8 cellular contexts compared by ENCODE assay signal in genomic region chr10:119653209-119653608, GRCh38. TPM values are rescaled to one million over a fixed set of nuclear protein-coding genes. Genes with fewer than 3 reads are reported as not detected.
DNase-seq lines count a peak whose midpoint lies in the region; ATAC-seq, FAIRE-seq and TF ChIP-seq lines count a peak whose summit lies in the region.

No MANE protein-coding gene starts in this region.

- no peaks in the 10 kb centered on the region for H3K79me2 ChIP-seq in GM12878 (ENCODE audit: control insufficient read depth, insufficient read depth, low read length)

- 78% methylated on average over 1 of the region's 1 CpG for whole genome bisulfite sequencing in GM12878 (ENCODE audit: insufficient coverage, insufficient replicate concordance, low lambda C conversion rate, missing lambda C conversion rate)

- H3K9me3 ChIP-seq in cardiac muscle cell (ENCODE audit: low read depth) (no peaks in the 10 kb centered on the region), GM12878 (replicated peaks; ENCODE audit: control insufficient read depth, insufficient read depth, low read length) (no peaks in the 10 kb centered on the region), left lung (no peaks in the 10 kb centered on the region)

- no peak for TF ChIP-seq CTCF in cardiac muscle cell (IDR thresholded peaks at IDR 0.05; ENCODE audit: low read depth, low read length)
- no peak for TF ChIP-seq CTCF in GM12878 (IDR thresholded peaks at IDR 0.05 in 2 of 3, conservative IDR thresholded peaks at IDR 0.05 in 1 of 3; ENCODE audit: control insufficient read depth in 2 of 3, extremely low read depth in 1 of 3, insufficient read depth in 1 of 3, low read depth in 3 of 3, low read length in 3 of 3)
- TF ChIP-seq CTCF in left lung (IDR thresholded peaks at IDR 0.05) = no peak
- no peak for TF ChIP-seq CTCF in type B pancreatic cell (conservative IDR thresholded peaks at IDR 0.05)

- no peaks in the 10 kb centered on the region for H3K27me3 ChIP-seq in cardiac muscle cell
- no peaks in the 10 kb centered on the region for H3K27me3 ChIP-seq in GM12878 (replicated peaks in 1 of 2; ENCODE audit: control insufficient read depth in 2 of 2, insufficient read depth in 2 of 2, low read length in 1 of 2)
- H3K27me3 ChIP-seq in left lung = peaks cover 0 to 19% of the 10 kb centered on the region in 2 donors

- no peak for TF ChIP-seq EP300 in GM12878 (IDR thresholded peaks at IDR 0.05; ENCODE audit: borderline replicate concordance in 1 of 2, control insufficient read depth in 1 of 2, low read depth in 2 of 2, low read length in 2 of 2)

- in situ Hi-C loops in GM12878 (cut with MboI) = no loop called here

- H3K9me3 Mint-ChIP-seq in type B pancreatic cell = no peaks in the 10 kb centered on the region

- H3K4me1 ChIP-seq in cardiac muscle cell (ENCODE audit: low read depth) (peaks cover 33% of the 10 kb centered on the region), GM12878 (ENCODE audit: control insufficient read depth, insufficient read depth, low read length) (no peaks in the 10 kb centered on the region), left lung (peaks cover 40 to 61% of the 10 kb centered on the region in 2 donors)

- no peaks in the 10 kb centered on the region for H4K20me1 ChIP-seq in GM12878 (ENCODE audit: control insufficient read depth, insufficient read depth)

- RAD21 ChIA-PET in GM12878 (lab: Charles Lee; ENCODE audit: unreplicated experiment) = no interaction called here

- H3K27ac Mint-ChIP-seq in type B pancreatic cell = peak overlapping the region; percentile 86

- H2AFZ ChIP-seq in GM12878 (ENCODE audit: control insufficient read depth, low read depth, low read length) = no peak overlapping the region

- POLR2A ChIA-PET in GM12878 (lab: Charles Lee) = interaction anchor here (1.4 to 1.6 kb wide), 3 partner anchors 9 to 268 kb away, joined by 3 to 4 read pairs (median 3); no protein-coding TSS in a partner anchor

- TF ChIP-seq POLR2A in GM12878 (IDR thresholded peaks at IDR 0.05; ENCODE audit: low read depth, low read length) = no peak

- H3K4me3 ChIP-seq in cardiac muscle cell = peak overlapping the region; percentile 92
- H3K4me3 ChIP-seq in GM12878 = no peak overlapping the region
- H3K4me3 ChIP-seq in left lung = peak overlapping the region; percentile 83 to 84

- H3K4me3 Mint-ChIP-seq in type B pancreatic cell = peak overlapping the region; percentile 90

- CTCF ChIA-PET in GM12878 (lab: Yijun Ruan, JAX) = interaction anchor here (0.7 to 2.1 kb wide), 10 partner anchors 9 to 454 kb away, joined by 3 to 9 read pairs (median 3); no protein-coding TSS in a partner anchor

- TF ChIP-seq RAD21 in GM12878 (IDR thresholded peaks at IDR 0.05; ENCODE audit: insufficient read depth, low read depth, low read length) = no peak

- peaks cover 40% of the 10 kb centered on the region for H3K4me1 Mint-ChIP-seq in type B pancreatic cell (ENCODE audit: unreplicated experiment)

- peaks cover 3% of the 10 kb centered on the region for H3K36me3 Mint-ChIP-seq in type B pancreatic cell

- no peak for DNase-seq in cardiac muscle cell (ENCODE audit: low read depth in 1 of 2, low spot score in 1 of 2)
- DNase-seq in cardiac septum (ENCODE audit: low spot score) = no peak
- DNase-seq in GM12878 (ENCODE audit: low read depth, low spot score) = no peak
- no peak for DNase-seq in left lung
- no peak for DNase-seq in type B pancreatic cell (ENCODE audit: extremely low spot score, unreplicated experiment)

- no peaks in the 10 kb centered on the region for H3K27me3 Mint-ChIP-seq in type B pancreatic cell

- H3K36me3 ChIP-seq in cardiac muscle cell (no peaks in the 10 kb centered on the region), GM12878 (ENCODE audit: control insufficient read depth in 2 of 2, insufficient read depth in 2 of 2, low read length in 1 of 2) (no peaks in the 10 kb centered on the region), left lung (peaks cover 0 to 11% of the 10 kb centered on the region in 2 donors)

- no peak overlapping the region for H3K27ac ChIP-seq in cardiac muscle cell
- H3K27ac ChIP-seq in GM12878 (ENCODE audit: control insufficient read depth, insufficient read depth) = no peak overlapping the region
- peak overlapping the region; percentile 92 to 99 for H3K27ac ChIP-seq in left lung

- H3K4me2 ChIP-seq in GM12878 (ENCODE audit: control insufficient read depth, insufficient read depth) = no peak overlapping the region

- SMC1A ChIA-PET in GM12878 (lab: Charles Lee; ENCODE audit: uncharacterized antibody, unreplicated experiment) = interaction anchor here (1.0 to 1.6 kb wide), 3 partner anchors 113 to 207 kb away, joined by 3 to 5 read pairs (median 3); no protein-coding TSS in a partner anchor

- H3K9ac ChIP-seq in GM12878 (ENCODE audit: control insufficient read depth, insufficient read depth, low read length) = no peak overlapping the region

- intact Hi-C loops in cardiac septum (cut with DNase I) (loop anchor here (2.0 to 10.0 kb wide), 3 partner anchors 16 to 448 kb away; partner anchors contain the start of gene GRK5), GM12878 (cut with micrococcal nuclease; ENCODE audit: unreplicated experiment) (loop anchor here (5.0 kb wide), 1 partner anchor 446 kb away; the partner anchor contains the start of gene GRK5), left lung (cut with DNase I) (no loop called here)

- no peak for ATAC-seq in GM12878
- ATAC-seq in left lung = no peak
- no peak for ATAC-seq in HG03460 (IDR thresholded peaks at IDR 0.05; ENCODE audit: unreplicated experiment)
- ATAC-seq in GM19467 (IDR thresholded peaks at IDR 0.05; ENCODE audit: unreplicated experiment) = no peak
- ATAC-seq in GM21390 (IDR thresholded peaks at IDR 0.05; ENCODE audit: unreplicated experiment) = no peak

- TSS peak; percentile 57 for BruUV-seq in GM12878 (replicated peaks; lab: Mats Ljungman, UMichigan)

- FAIRE-seq in GM12878 (lab: Jason Lieb, UNC) = no peak

TF ChIP-seq in GM12878, 131 proteins besides CTCF, POLR2A, EP300 and RAD21 (continues in another document):
- no peak for TF ChIP-seq MTA2 (IDR thresholded peaks at IDR 0.05; ENCODE audit: low read depth)
- TF ChIP-seq NFIC (IDR thresholded peaks at IDR 0.05; ENCODE audit: low read depth, low read length) = no peak
- TF ChIP-seq RAD51 (IDR thresholded peaks at IDR 0.05) = no peak
- TF ChIP-seq PML (IDR thresholded peaks at IDR 0.05; ENCODE audit: low read length) = no peak
- TF ChIP-seq POLR2AphosphoS2 (IDR thresholded peaks at IDR 0.05; ENCODE audit: low read depth, low read length) = no peak
- TF ChIP-seq HCFC1 (IDR thresholded peaks at IDR 0.05; ENCODE audit: low read length) = no peak
- TF ChIP-seq EZH2 (IDR thresholded peaks at IDR 0.05; ENCODE audit: borderline replicate concordance, control insufficient read depth, low read depth, low read length) = no peak
- TF ChIP-seq RB1 (IDR thresholded peaks at IDR 0.05; ENCODE audit: borderline replicate concordance) = no peak
- TF ChIP-seq SREBF1 (IDR thresholded peaks at IDR 0.05; ENCODE audit: low read length) = no peak
- no peak for TF ChIP-seq ZZZ3 (IDR thresholded peaks at IDR 0.05; ENCODE audit: control insufficient read depth, insufficient read length, low read depth)
- TF ChIP-seq SP1 (IDR thresholded peaks at IDR 0.05; ENCODE audit: low read depth, low read length) = no peak
- no peak for TF ChIP-seq GABPA (IDR thresholded peaks at IDR 0.05; ENCODE audit: low read depth)
- TF ChIP-seq CBX5 (IDR thresholded peaks at IDR 0.05; ENCODE audit: low read depth) = no peak

RNA-seq across cellular contexts. Expression of gene BAG3, which starts 2.0 kb away (rescaled TPM):
- total RNA-seq in cardiac muscle cell (37.8 and 45.4 TPM in 2 replicates), cardiac septum (172 TPM), GM12878 (2014; rRNA removed) (3.3 and 4.1 TPM in 2 replicates), GM12878 (2014; rRNA removed; fragmentation: Illumina TruSeq; extraction: Trizol) (2.3 and 2.5 TPM in 2 replicates), GM12878 (2021) (11.1 and 11.4 TPM in 2 replicates), left lung (10 to 100 TPM; 43.1 to 49.9 TPM), type B pancreatic cell (ENCODE audit: low replicate concordance) (24.9 and 29.3 TPM in 2 replicates)
- polyA plus RNA-seq in cardiac muscle cell (62.3 and 64.2 TPM in 2 replicates), GM12878 (2011; rRNA removed) (0.56 and 0.71 TPM in 2 replicates), GM12878 (2014; fragmentation: Illumina TruSeq; extraction: Trizol) (4.7 and 7.1 TPM in 2 replicates), GM12878 (2014; fragmentation: Nextera tagmentation; extraction: Ambion mirVana) (1 to 10 TPM; 1.8 to 2.7 TPM), GM12878 (2014; rRNA removed) (4.6 and 5.4 TPM in 2 replicates), GM12878 (2016; fragmentation: Nextera tagmentation; extraction: Ambion mirVana) (10 to 100 TPM; 13.9 to 14.1 TPM)
- 4.6 and 4.7 TPM in 2 replicates for total RNA-seq in GM12878 (2013; cell fraction: nucleolus; rRNA removed)
- polyA plus RNA-seq in GM12878 (2011; ENCODE audit: low read depth) = 1.6 TPM
- polyA plus RNA-seq in GM12878 (2011; cell fraction: cytosol; rRNA removed) = 1.6 and 2.3 TPM in 2 replicates
- 2.7 and 4.6 TPM in 2 replicates for polyA plus RNA-seq in GM12878 (2011; cell fraction: nucleus; rRNA removed)
- polyA plus RNA-seq in GM12878 (2012) = 2.3 and 2.7 TPM in 2 replicates
- polyA minus RNA-seq in GM12878 (2011; rRNA and poly(A)+ RNA removed) = 0.59 and 0.98 TPM in 2 replicates
- 2.5 and 2.7 TPM in 2 replicates for polyA minus RNA-seq in GM12878 (2011; cell fraction: cytosol; rRNA and poly(A)+ RNA removed)
- 1.7 and 2.4 TPM in 2 replicates for polyA minus RNA-seq in GM12878 (2011; cell fraction: nucleus; rRNA and poly(A)+ RNA removed)

RNA-seq across cellular contexts. Expression of gene TIAL1, which starts 56.4 kb away (rescaled TPM):
- total RNA-seq in cardiac muscle cell (45.1 and 63.5 TPM in 2 replicates), cardiac septum (75.0 TPM), GM12878 (2014; rRNA removed) (34.6 and 45.9 TPM in 2 replicates), GM12878 (2014; rRNA removed; fragmentation: Illumina TruSeq; extraction: Trizol) (57.4 and 63.4 TPM in 2 replicates), GM12878 (2021) (132 and 143 TPM in 2 replicates), left lung (100 to 1,000 TPM; 101 to 108 TPM), type B pancreatic cell (ENCODE audit: low replicate concordance) (132 and 153 TPM in 2 replicates)
- polyA plus RNA-seq in cardiac muscle cell (33.8 and 58.1 TPM in 2 replicates), GM12878 (2011; rRNA removed) (159 and 241 TPM in 2 replicates), GM12878 (2014; fragmentation: Illumina TruSeq; extraction: Trizol) (133 and 163 TPM in 2 replicates), GM12878 (2014; fragmentation: Nextera tagmentation; extraction: Ambion mirVana) (10 to 100 TPM; 26.0 to 68.2 TPM), GM12878 (2014; rRNA removed) (87.8 and 91.7 TPM in 2 replicates), GM12878 (2016; fragmentation: Nextera tagmentation; extraction: Ambion mirVana) (10 to 100 TPM; 29.0 to 34.9 TPM)
- 330 and 333 TPM in 2 replicates for total RNA-seq in GM12878 (2013; cell fraction: nucleolus; rRNA removed)
- polyA plus RNA-seq in GM12878 (2011; ENCODE audit: low read depth) = 105 TPM
- polyA plus RNA-seq in GM12878 (2011; cell fraction: cytosol; rRNA removed) = 49.4 and 62.0 TPM in 2 replicates
- polyA plus RNA-seq in GM12878 (2011; cell fraction: nucleus; rRNA removed) = 303 and 378 TPM in 2 replicates
- polyA plus RNA-seq in GM12878 (2012) = 116 and 138 TPM in 2 replicates
- 61.0 and 95.1 TPM in 2 replicates for polyA minus RNA-seq in GM12878 (2011; rRNA and poly(A)+ RNA removed)
- polyA minus RNA-seq in GM12878 (2011; cell fraction: cytosol; rRNA and poly(A)+ RNA removed) = 36.2 and 36.9 TPM in 2 replicates
- polyA minus RNA-seq in GM12878 (2011; cell fraction: nucleus; rRNA and poly(A)+ RNA removed) = 58.6 and 76.9 TPM in 2 replicates

Comparison
In these comparisons a context has a peak if more than half of its experiments do, and no peak if none do; other contexts are left out.
1. H3K27ac ChIP-seq: peak in left lung (2 of 2); none in cardiac muscle cell (single experiment) and GM12878 (single experiment).
2. intact Hi-C loops: an anchor here in cardiac septum (2.0 to 10.0 kb wide) and GM12878 (5.0 kb wide); none called in left lung.